Comparison of ENCODE assay signal across 9 cellular contexts in the genomic region with DNA sequence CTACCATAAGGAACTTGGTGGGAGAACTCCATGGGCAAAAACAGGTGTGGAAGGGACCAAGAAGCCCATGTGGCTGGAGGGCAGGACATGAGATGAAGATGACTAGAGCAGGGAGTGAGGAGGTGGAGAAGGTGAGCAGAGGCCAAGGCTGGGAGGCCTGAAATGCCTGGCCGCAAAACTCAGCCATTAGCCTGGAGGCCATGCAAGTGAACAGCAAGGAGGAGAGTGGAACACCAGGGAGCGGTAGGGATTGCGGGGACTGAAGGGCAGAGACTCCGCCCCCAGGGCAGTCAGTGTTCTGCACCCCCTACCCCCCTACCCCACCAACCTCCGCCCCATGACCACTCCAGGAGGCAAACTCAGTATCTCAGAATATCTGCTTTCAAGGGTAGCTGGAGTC. TPM values are rescaled to one million over a fixed set of nuclear protein-coding genes. Genes with fewer than 3 reads are reported as not detected.
DNase-seq lines count a peak whose midpoint lies in the region; ATAC-seq and TF ChIP-seq lines count a peak whose summit lies in the region.
"Had no signal": no experiment of that assay in that cellular context is flagged by ENCODE, and none has a peak within 500 bp of the region (broad histone marks: within the 10 kb centered on the region; RNA-seq: fewer than 3 reads in every experiment).

No MANE protein-coding gene starts in this region.

- H3K27ac ChIP-seq in heart right ventricle (peak overlapping the region in 9 of 10 donors; percentile 92 to 98 (median 94)), adrenal gland (peak overlapping the region; percentile 85 to 96 (median 93)), lung (ENCODE audit: low read depth in 1 of 2, low read length in 1 of 2) (peak overlapping the region; percentile 98), vagina (peak overlapping the region; percentile 81)

- WGBS in heart right ventricle, 2 donors = 85 to 86% methylated on average over 5 of the region's 5 CpGs
- 66 to 69% (median 67%) methylated on average over 5 of the region's 5 CpGs for WGBS in adrenal gland, 4 donors
- 80 to 92% methylated on average over 5 of the region's 5 CpGs for WGBS in lung, 2 donors

- H3K9me3 ChIP-seq in heart right ventricle (no peaks in the 10 kb centered on the region), adrenal gland (replicated peaks in 1 of 3) (no peaks in the 10 kb centered on the region), lung (ENCODE audit: control insufficient read depth in 2 of 2, insufficient read depth in 1 of 2, low read length in 1 of 2) (no peaks in the 10 kb centered on the region), vagina (no peaks in the 10 kb centered on the region)

- ATAC-seq in heart right ventricle = no peak
- no peak for ATAC-seq in left ventricle myocardium superior
- no peak for ATAC-seq in lung (ENCODE audit: insufficient read depth, low FRiP score)
- no peak for ATAC-seq in GM19023 (IDR thresholded peaks at IDR 0.05; ENCODE audit: unreplicated experiment)
- ATAC-seq in GM19035 (IDR thresholded peaks at IDR 0.05; ENCODE audit: unreplicated experiment) = no peak

- H3K4me3 ChIP-seq in heart right ventricle (peak overlapping the region in 9 of 10 donors; percentile 73 to 91 (median 83)), adrenal gland (peak overlapping the region in 1 of 4 donors; percentile 66), lung (no peak overlapping the region), vagina (peak overlapping the region in 1 of 2 donors; percentile 77)

- H3K36me3 ChIP-seq in heart right ventricle (peaks cover 0 to 42% (median 7%) of the 10 kb centered on the region in 9 donors), adrenal gland (replicated peaks in 1 of 2) (no peaks in the 10 kb centered on the region), lung (ENCODE audit: control insufficient read depth in 2 of 2, insufficient read depth in 2 of 2, low read length in 2 of 2) (peaks cover 0 to 4% of the 10 kb centered on the region in 2 donors), vagina (no peaks in the 10 kb centered on the region)

- intact Hi-C loops in heart right ventricle (cut with DNase I) = loop anchor here in 1 of 10 donors (10.0 kb wide), 1 partner anchor 72 kb away; no protein-coding TSS in a partner anchor
- intact Hi-C loops in left ventricle myocardium superior (cut with micrococcal nuclease) = no loop called here
- intact Hi-C loops in adrenal gland (cut with DNase I) = loop anchor here in 1 of 2 donors (10.0 kb wide), 1 partner anchor 92 kb away; a partner anchor contains a TSS
- intact Hi-C loops in vagina (cut with DNase I) = no loop called here

- H3K27me3 ChIP-seq in heart right ventricle = no peaks in the 10 kb centered on the region
- H3K27me3 ChIP-seq in adrenal gland = no peaks in the 10 kb centered on the region
- H3K27me3 ChIP-seq in lung (ENCODE audit: control insufficient read depth, insufficient read depth) = no peaks in the 10 kb centered on the region
- H3K27me3 ChIP-seq in vagina = no peaks in the 10 kb centered on the region

- DNase-seq in heart right ventricle = no peak
- no peak for DNase-seq in left ventricle myocardium superior
- DNase-seq in adrenal gland = peak in 1 of 7 donors; percentile 19
- DNase-seq in lung (ENCODE audit: low spot score) = no peak
- no peak for DNase-seq in vagina (ENCODE audit: extremely low spot score in 2 of 2)
- no peak for DNase-seq in DMS53 (lab: John Stamatoyannopoulos, UW)
- DNase-seq: T1000 had no signal

- H3K4me1 ChIP-seq in heart right ventricle (peaks cover 9 to 46% (median 24%) of the 10 kb centered on the region in 9 donors), adrenal gland (replicated peaks in 1 of 2) (peaks cover 16 to 19% of the 10 kb centered on the region in 2 donors), lung (ENCODE audit: control insufficient read depth in 2 of 2, insufficient read depth in 2 of 2, low read length in 2 of 2) (peaks cover 0 to 12% of the 10 kb centered on the region in 2 donors), vagina (peaks cover 26% of the 10 kb centered on the region)

- no peak for TF ChIP-seq POLR2A in adrenal gland (IDR thresholded peaks at IDR 0.05)
- TF ChIP-seq POLR2A in vagina (IDR thresholded peaks at IDR 0.05) = no peak

- TF ChIP-seq CTCF in heart right ventricle (IDR thresholded peaks at IDR 0.05) = peak in 1 of 9 donors; percentile 5
- TF ChIP-seq CTCF in adrenal gland (IDR thresholded peaks at IDR 0.05) = peak in 1 of 6 experiments; percentile 13
- no peak for TF ChIP-seq CTCF in lung (IDR thresholded peaks at IDR 0.05; ENCODE audit: control extremely low read depth, extremely low read depth)
- TF ChIP-seq CTCF in vagina (IDR thresholded peaks at IDR 0.05) = no peak

RNA-seq across cellular contexts. Expression of a gene that starts 17.0 kb away (rescaled TPM):
- total RNA-seq in heart right ventricle (10 to 100 TPM; 24.2 to 31.3 (median 27.0) TPM), left ventricle myocardium superior (29.6 TPM), adrenal gland (10 to 100 TPM; 18.0 to 45.3 (median 30.2) TPM), lung (10 to 100 TPM; 25.7 to 30.9 TPM), vagina (38.1 TPM)
- polyA plus RNA-seq in heart right ventricle (10 to 100 TPM; 30.5 to 68.8 TPM), adrenal gland (10 to 100 TPM in 2 of 3 donors, 1 to 10 TPM in 1; 7.7 to 88.3 (median 50.1) TPM), lung (10 to 100 TPM; 18.2 to 51.8 TPM)

RNA-seq across cellular contexts. Expression of a gene that starts 19.5 kb away (rescaled TPM):
- total RNA-seq in heart right ventricle (10 to 100 TPM in 9 of 10 donors, 1 to 10 TPM in 1; 8.6 to 28.2 (median 19.9) TPM), left ventricle myocardium superior (7.5 TPM), adrenal gland (10 to 100 TPM in 4 of 8 donors, 1 to 10 TPM in 4; 3.4 to 13.9 (median 9.1) TPM), lung (1 to 10 TPM; 4.7 to 9.8 TPM), vagina (3.2 TPM)
- polyA plus RNA-seq in heart right ventricle (10 to 100 TPM in 1 of 2 donors, 1 to 10 TPM in 1; 6.5 to 10.4 TPM), adrenal gland (1 to 10 TPM; 4.0 to 7.0 (median 4.7) TPM), lung (1 to 10 TPM; 3.3 to 5.6 TPM)

RNA-seq across cellular contexts. Expression of a gene that starts 46.5 kb away (rescaled TPM):
- total RNA-seq in heart right ventricle = 1 to 10 TPM; 4.1 to 8.7 (median 5.8) TPM
- polyA plus RNA-seq in heart right ventricle = 10 to 100 TPM in 1 of 2 donors, 1 to 10 TPM in 1; 5.4 to 14.1 TPM
- total RNA-seq in left ventricle myocardium superior = 5.7 TPM
- total RNA-seq in adrenal gland = 10 to 100 TPM in 7 of 8 donors, 1 to 10 TPM in 1; 6.6 to 17.6 (median 12.5) TPM
- polyA plus RNA-seq in adrenal gland = 10 to 100 TPM in 2 of 3 donors, 1 to 10 TPM in 1; 1.6 to 74.1 (median 14.0) TPM
- 10 to 100 TPM; 10.6 to 17.3 TPM for total RNA-seq in lung
- polyA plus RNA-seq in lung = 10 to 100 TPM; 10.3 to 15.8 TPM
- total RNA-seq in vagina = 21.4 TPM
